In genomic region chrX:153723351-153724251, GRCh38 we compare ENCODE assay signal across 1 cellular context.
A peak's percentile ranks its signal among the peaks of the same experiment; 100 is the strongest.
TF ChIP-seq lines count a peak whose summit lies in the region.

No MANE protein-coding gene starts in this region.

TF ChIP-seq in HEK293, 187 proteins besides CTCF, POLR2A, EP300 and RAD21 (continued from another document and continues in another):
- TF ChIP-seq ZNF433 (tag by site-specific recombination; IDR thresholded peaks at IDR 0.05; ENCODE audit: low read depth) (no peak), ZBTB1 (tag by site-specific recombination; IDR thresholded peaks at IDR 0.05) (no peak), ZBTB7A (tag by site-specific recombination; IDR thresholded peaks at IDR 0.05; ENCODE audit: low read depth) (no peak), ZFP69B (tag by site-specific recombination; IDR thresholded peaks at IDR 0.05) (peak; percentile 23; the same call in 1 of the 2 replicates), ZNF341 (tag by site-specific recombination; IDR thresholded peaks at IDR 0.05; ENCODE audit: low read depth) (no peak), ZNF785 (tag by site-specific recombination; IDR thresholded peaks at IDR 0.05) (no peak), ZNF302 (tag by site-specific recombination; IDR thresholded peaks at IDR 0.05; ENCODE audit: low read depth) (no peak), ZBTB48 (tag by site-specific recombination; IDR thresholded peaks at IDR 0.05) (peak; percentile 48; the same call in 1 of the 2 replicates), ZNF146 (tag by site-specific recombination; IDR thresholded peaks at IDR 0.05) (no peak), ZNF529 (tag by site-specific recombination; IDR thresholded peaks at IDR 0.05; ENCODE audit: insufficient replicate concordance) (no peak), ZNF510 (tag by site-specific recombination; IDR thresholded peaks at IDR 0.05; ENCODE audit: insufficient replicate concordance) (no peak), ZIC2 (tag by site-specific recombination; IDR thresholded peaks at IDR 0.05) (no peak; the same call in 1 of the 2 replicates), ZNF549 (tag by site-specific recombination; IDR thresholded peaks at IDR 0.05) (no peak), ZNF132 (tag by site-specific recombination; IDR thresholded peaks at IDR 0.05; ENCODE audit: borderline replicate concordance) (no peak), ZNF391 (tag by site-specific recombination; IDR thresholded peaks at IDR 0.05; ENCODE audit: borderline replicate concordance, low read depth) (no peak), ZXDB (tag by site-specific recombination; IDR thresholded peaks at IDR 0.05) (peak; percentile 4; the same call in 1 of the 2 replicates), ZNF121 (tag by site-specific recombination; IDR thresholded peaks at IDR 0.05) (no peak), GLIS2 (tag by site-specific recombination; IDR thresholded peaks at IDR 0.05) (peak; percentile 80), ZBTB44 (tag by site-specific recombination; IDR thresholded peaks at IDR 0.05) (no peak), ZNF571 (tag by site-specific recombination; IDR thresholded peaks at IDR 0.05) (no peak), ZNF366 (tag by site-specific recombination; conservative IDR thresholded peaks at IDR 0.05) (no peak), ZNF704 (tag by site-specific recombination; IDR thresholded peaks at IDR 0.05) (no peak), ZBTB11 (tag by site-specific recombination; conservative IDR thresholded peaks at IDR 0.05; ENCODE audit: low read depth) (no peak; the same call in 1 of the 2 replicates), ZBTB49 (tag by site-specific recombination; IDR thresholded peaks at IDR 0.05; ENCODE audit: low read depth) (no peak), ZNF791 (tag by site-specific recombination; IDR thresholded peaks at IDR 0.05) (no peak), OSR2 (tag by site-specific recombination; IDR thresholded peaks at IDR 0.05) (no peak), ZNF350 (tag by site-specific recombination; IDR thresholded peaks at IDR 0.05) (no peak), ZNF19 (tag by site-specific recombination; IDR thresholded peaks at IDR 0.05; ENCODE audit: low read depth) (no peak), ZNF202 (tag by site-specific recombination; IDR thresholded peaks at IDR 0.05; ENCODE audit: borderline replicate concordance) (no peak), GLIS1 (tag by site-specific recombination; IDR thresholded peaks at IDR 0.05) (peak; percentile 60), HOXC10 (CRISPR knock-in tag; IDR thresholded peaks at IDR 0.05) (no peak), MZF1 (tag by site-specific recombination; IDR thresholded peaks at IDR 0.05; ENCODE audit: borderline replicate concordance) (no peak), MYNN (tag by site-specific recombination; IDR thresholded peaks at IDR 0.05; ENCODE audit: borderline replicate concordance) (no peak), SCRT1 (tag by site-specific recombination; IDR thresholded peaks at IDR 0.05; ENCODE audit: borderline replicate concordance) (no peak), ZNF311 (tag by site-specific recombination; IDR thresholded peaks at IDR 0.05; ENCODE audit: borderline replicate concordance) (no peak), ZNF585B (tag by site-specific recombination; IDR thresholded peaks at IDR 0.05) (no peak), ZSCAN23 (tag by site-specific recombination; IDR thresholded peaks at IDR 0.05) (no peak), SP3 (tag by site-specific recombination; IDR thresholded peaks at IDR 0.05) (peak; percentile 79), KLF9 (tag by site-specific recombination; IDR thresholded peaks at IDR 0.05; ENCODE audit: low read depth) (peak; percentile 86), ZNF362 (tag by site-specific recombination; IDR thresholded peaks at IDR 0.05) (no peak), ZEB2 (tag by site-specific recombination; IDR thresholded peaks at IDR 0.05) (0 out of 2 replicates have a peak, but pooled peaks have one; percentile 63), RBAK (tag by site-specific recombination; IDR thresholded peaks at IDR 0.05) (no peak), ZNF530 (tag by site-specific recombination; IDR thresholded peaks at IDR 0.05; ENCODE audit: low read depth) (no peak)
- TF ChIP-seq, protein P1, sequence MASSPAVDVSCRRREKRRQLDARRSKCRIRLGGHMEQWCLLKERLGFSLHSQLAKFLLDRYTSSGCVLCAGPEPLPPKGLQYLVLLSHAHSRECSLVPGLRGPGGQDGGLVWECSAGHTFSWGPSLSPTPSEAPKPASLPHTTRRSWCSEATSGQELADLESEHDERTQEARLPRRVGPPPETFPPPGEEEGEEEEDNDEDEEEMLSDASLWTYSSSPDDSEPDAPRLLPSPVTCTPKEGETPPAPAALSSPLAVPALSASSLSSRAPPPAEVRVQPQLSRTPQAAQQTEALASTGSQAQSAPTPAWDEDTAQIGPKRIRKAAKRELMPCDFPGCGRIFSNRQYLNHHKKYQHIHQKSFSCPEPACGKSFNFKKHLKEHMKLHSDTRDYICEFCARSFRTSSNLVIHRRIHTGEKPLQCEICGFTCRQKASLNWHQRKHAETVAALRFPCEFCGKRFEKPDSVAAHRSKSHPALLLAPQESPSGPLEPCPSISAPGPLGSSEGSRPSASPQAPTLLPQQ (tag by site-specific recombination; IDR thresholded peaks at IDR 0.05), result no peak
- TF ChIP-seq, protein P2, sequence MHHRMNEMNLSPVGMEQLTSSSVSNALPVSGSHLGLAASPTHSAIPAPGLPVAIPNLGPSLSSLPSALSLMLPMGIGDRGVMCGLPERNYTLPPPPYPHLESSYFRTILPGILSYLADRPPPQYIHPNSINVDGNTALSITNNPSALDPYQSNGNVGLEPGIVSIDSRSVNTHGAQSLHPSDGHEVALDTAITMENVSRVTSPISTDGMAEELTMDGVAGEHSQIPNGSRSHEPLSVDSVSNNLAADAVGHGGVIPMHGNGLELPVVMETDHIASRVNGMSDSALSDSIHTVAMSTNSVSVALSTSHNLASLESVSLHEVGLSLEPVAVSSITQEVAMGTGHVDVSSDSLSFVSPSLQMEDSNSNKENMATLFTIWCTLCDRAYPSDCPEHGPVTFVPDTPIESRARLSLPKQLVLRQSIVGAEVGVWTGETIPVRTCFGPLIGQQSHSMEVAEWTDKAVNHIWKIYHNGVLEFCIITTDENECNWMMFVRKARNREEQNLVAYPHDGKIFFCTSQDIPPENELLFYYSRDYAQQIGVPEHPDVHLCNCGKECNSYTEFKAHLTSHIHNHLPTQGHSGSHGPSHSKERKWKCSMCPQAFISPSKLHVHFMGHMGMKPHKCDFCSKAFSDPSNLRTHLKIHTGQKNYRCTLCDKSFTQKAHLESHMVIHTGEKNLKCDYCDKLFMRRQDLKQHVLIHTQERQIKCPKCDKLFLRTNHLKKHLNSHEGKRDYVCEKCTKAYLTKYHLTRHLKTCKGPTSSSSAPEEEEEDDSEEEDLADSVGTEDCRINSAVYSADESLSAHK (tag by site-specific recombination; IDR thresholded peaks at IDR 0.05), result no peak
- TF ChIP-seq, protein P3, sequence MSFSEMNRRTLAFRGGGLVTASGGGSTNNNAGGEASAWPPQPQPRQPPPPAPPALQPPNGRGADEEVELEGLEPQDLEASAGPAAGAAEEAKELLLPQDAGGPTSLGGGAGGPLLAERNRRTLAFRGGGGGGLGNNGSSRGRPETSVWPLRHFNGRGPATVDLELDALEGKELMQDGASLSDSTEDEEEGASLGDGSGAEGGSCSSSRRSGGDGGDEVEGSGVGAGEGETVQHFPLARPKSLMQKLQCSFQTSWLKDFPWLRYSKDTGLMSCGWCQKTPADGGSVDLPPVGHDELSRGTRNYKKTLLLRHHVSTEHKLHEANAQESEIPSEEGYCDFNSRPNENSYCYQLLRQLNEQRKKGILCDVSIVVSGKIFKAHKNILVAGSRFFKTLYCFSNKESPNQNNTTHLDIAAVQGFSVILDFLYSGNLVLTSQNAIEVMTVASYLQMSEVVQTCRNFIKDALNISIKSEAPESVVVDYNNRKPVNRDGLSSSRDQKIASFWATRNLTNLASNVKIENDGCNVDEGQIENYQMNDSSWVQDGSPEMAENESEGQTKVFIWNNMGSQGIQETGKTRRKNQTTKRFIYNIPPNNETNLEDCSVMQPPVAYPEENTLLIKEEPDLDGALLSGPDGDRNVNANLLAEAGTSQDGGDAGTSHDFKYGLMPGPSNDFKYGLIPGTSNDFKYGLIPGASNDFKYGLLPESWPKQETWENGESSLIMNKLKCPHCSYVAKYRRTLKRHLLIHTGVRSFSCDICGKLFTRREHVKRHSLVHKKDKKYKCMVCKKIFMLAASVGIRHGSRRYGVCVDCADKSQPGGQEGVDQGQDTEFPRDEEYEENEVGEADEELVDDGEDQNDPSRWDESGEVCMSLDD (tag by site-specific recombination; IDR thresholded peaks at IDR 0.05), result 0 out of 2 replicates have a peak, but pooled peaks have one; percentile 29
- TF ChIP-seq, protein P4, sequence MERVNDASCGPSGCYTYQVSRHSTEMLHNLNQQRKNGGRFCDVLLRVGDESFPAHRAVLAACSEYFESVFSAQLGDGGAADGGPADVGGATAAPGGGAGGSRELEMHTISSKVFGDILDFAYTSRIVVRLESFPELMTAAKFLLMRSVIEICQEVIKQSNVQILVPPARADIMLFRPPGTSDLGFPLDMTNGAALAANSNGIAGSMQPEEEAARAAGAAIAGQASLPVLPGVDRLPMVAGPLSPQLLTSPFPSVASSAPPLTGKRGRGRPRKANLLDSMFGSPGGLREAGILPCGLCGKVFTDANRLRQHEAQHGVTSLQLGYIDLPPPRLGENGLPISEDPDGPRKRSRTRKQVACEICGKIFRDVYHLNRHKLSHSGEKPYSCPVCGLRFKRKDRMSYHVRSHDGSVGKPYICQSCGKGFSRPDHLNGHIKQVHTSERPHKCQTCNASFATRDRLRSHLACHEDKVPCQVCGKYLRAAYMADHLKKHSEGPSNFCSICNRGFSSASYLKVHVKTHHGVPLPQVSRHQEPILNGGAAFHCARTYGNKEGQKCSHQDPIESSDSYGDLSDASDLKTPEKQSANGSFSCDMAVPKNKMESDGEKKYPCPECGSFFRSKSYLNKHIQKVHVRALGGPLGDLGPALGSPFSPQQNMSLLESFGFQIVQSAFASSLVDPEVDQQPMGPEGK (tag by site-specific recombination; IDR thresholded peaks at IDR 0.05), result 0 out of 2 replicates have a peak, but pooled peaks have one; percentile 53
